In genomic region chr10:71383972-71384687, GRCh38 we compare ENCODE assay signal across 1 cellular context.
A peak's percentile ranks its signal among the peaks of the same experiment; 100 is the strongest.
TF ChIP-seq lines count a peak whose summit lies in the region.

No MANE protein-coding gene starts in this region.

TF ChIP-seq in HEK293, 187 proteins besides CTCF, POLR2A, EP300 and RAD21 (continued from another document):
- TF ChIP-seq PRDM4 (tag by site-specific recombination; IDR thresholded peaks at IDR 0.05) (peak; percentile 39; the same call in 1 of the 2 replicates), ZNF2 (tag by site-specific recombination; IDR thresholded peaks at IDR 0.05) (peak; percentile 55; the same call in 1 of the 2 replicates), ZNF274 (IDR thresholded peaks at IDR 0.05; ENCODE audit: low read length) (no peak), ZNF274 (tag by site-specific recombination; IDR thresholded peaks at IDR 0.05; ENCODE audit: borderline replicate concordance) (no peak), ZFP69B (tag by site-specific recombination; IDR thresholded peaks at IDR 0.05) (no peak), ZNF654 (tag by site-specific recombination; IDR thresholded peaks at IDR 0.05; ENCODE audit: low read depth) (peak; percentile 66), ZNF670 (tag by site-specific recombination; IDR thresholded peaks at IDR 0.05; ENCODE audit: low read depth) (no peak)
